18 cellular contexts compared by ENCODE assay signal in the genomic region with DNA sequence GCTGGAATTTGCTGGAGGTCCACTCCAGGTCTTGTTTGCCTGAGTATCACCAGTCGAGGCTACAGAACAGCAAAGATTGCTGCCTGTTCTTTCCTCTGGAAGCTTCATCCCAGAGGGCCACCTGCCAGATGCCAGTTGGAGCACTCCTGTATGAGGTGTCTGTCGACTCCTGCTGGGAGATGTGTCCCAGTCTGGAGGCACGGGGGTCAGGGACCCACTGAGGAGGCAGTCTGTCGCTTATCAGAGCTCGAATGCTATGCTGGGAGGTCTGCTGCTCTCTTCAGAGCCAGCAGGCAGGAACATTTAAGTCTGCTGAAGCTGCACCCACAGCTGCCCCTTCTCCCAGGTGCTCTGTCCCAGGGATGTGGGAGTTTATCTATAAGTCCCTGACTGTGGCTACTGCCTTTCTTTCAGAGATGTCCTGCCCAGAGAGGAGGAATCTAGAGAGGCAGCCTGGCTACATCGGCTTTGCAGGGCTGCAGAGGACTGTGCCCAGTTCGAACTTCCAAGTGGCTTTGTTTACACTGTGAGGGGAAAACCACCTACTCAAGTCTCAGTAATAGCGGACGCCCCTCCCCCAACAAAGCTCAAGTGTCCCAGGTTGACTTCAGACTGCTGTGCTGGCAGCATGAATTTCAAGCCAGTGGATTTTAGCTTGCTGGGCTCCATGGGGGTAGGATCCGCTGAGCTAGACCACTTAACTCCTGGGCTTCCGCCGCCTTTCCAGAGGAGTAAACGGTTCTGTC.
DNase-seq lines count a peak whose midpoint lies in the region; TF ChIP-seq lines count a peak whose summit lies in the region.
"Had no signal": no experiment of that assay in that cellular context is flagged by ENCODE, and none has a peak within 500 bp of the region (broad histone marks: within the 10 kb centered on the region; RNA-seq: fewer than 3 reads in every experiment).

No MANE protein-coding gene starts in this region.

- H3K4me3 ChIP-seq in HUES6 (ENCODE audit: low read depth, low read length) (peak overlapping the region; percentile 33; the same call in 1 of the 2 replicates), spleen (no peak overlapping the region)
- H3K4me3 ChIP-seq: uterus had no signal

- no peaks in the 10 kb centered on the region for H3K36me3 ChIP-seq in HUES6 (ENCODE audit: control insufficient read depth, insufficient read depth, low read length)
- H3K36me3 ChIP-seq in spleen = no peaks in the 10 kb centered on the region
- H3K36me3 ChIP-seq: uterus had no signal

- intact Hi-C loops in spleen (cut with DNase I; ENCODE audit: low total_unique reads) = no loop called here

- 34 to 50% (median 42%) methylated on average over 7 to 13 of the region's 13 CpGs for WGBS in spleen, 5 donors

- H3K27me3 ChIP-seq in HUES6 (ENCODE audit: control insufficient read depth, insufficient read depth, low read length) (no peaks in the 10 kb centered on the region), spleen (replicated peaks in 1 of 7) (no peaks in the 10 kb centered on the region)
- H3K27me3 ChIP-seq: uterus had no signal

- H3K9me3 ChIP-seq in HUES6 (ENCODE audit: control insufficient read depth, insufficient read depth, low read depth, low read length) (no peaks in the 10 kb centered on the region), spleen (peaks cover 0 to 15% (median 3%) of the 10 kb centered on the region in 8 donors)
- H3K9me3 ChIP-seq: uterus had no signal

- H3K27ac ChIP-seq in HUES6 (ENCODE audit: low read depth, low read length) = no peak overlapping the region
- H3K27ac ChIP-seq in spleen = no peak overlapping the region
- H3K27ac ChIP-seq: uterus had no signal

- H3K4me1 ChIP-seq in HUES6 (ENCODE audit: control insufficient read depth, insufficient read depth, low read length) = peaks cover 12% of the 10 kb centered on the region
- no peaks in the 10 kb centered on the region for H3K4me1 ChIP-seq in spleen
- H3K4me1 ChIP-seq: uterus had no signal

- TF ChIP-seq POLR2A in spleen (IDR thresholded peaks at IDR 0.05) = no peak

- peak overlapping the region; percentile 46 for H3K9ac ChIP-seq in HUES6 (ENCODE audit: low read length)

- DNase-seq in NCI-H69 (lab: John Stamatoyannopoulos, UW) (peak; percentile 55), left kidney (ENCODE audit: low read depth, low spot score) (peak; percentile 78), spleen (peak; percentile 56), NOMO-1 (lab: John Stamatoyannopoulos, UW; ENCODE audit: unreplicated experiment in 2 of 2) (no peak)
- no peak for DNase-seq in activated CD8-positive, alpha-beta memory T cell treated with anti-CD3 and anti-CD28 coated beads, Interleukin-2, amount 50 U/mL, for 48 hours
- DNase-seq in stimulated activated CD4-positive, alpha-beta T cell treated with anti-CD3 and anti-CD28 coated beads, Interleukin-12 subunit alpha, Interleukin-12 subunit beta, amount 100 ng/mL, for 4 hours = no peak
- DNase-seq: activated CD4-positive, alpha-beta T cell treated with anti-CD3 and anti-CD28 coated beads for 1 hour; activated T-cell treated with anti-CD3 and anti-CD28 coated beads, Interleukin-2, amount 50 U/mL, for 24 hours; CD4-positive, CD25-positive, alpha-beta regulatory T cell; DMS 273 treated with DMSO at 0.1 percent for 48 hours; GF-D8; NCI-H1092 treated with DMSO at 0.1 percent for 48 hours; NCI-H2029 treated with DMSO at 0.1 percent for 48 hours; OCI-M1; SHP77; stimulated activated CD4-positive, alpha-beta T cell treated with anti-CD3 and anti-CD28 coated beads, Interleukin-1b, Interleukin-23, amount 100 ng/mL, for 48 hours; uterus had no signal

- TF ChIP-seq CTCF in spleen (IDR thresholded peaks at IDR 0.05 in 8 of 11, conservative IDR thresholded peaks at IDR 0.05 in 3 of 11) = no peak

Comparison
In these comparisons a context has a peak if more than half of its experiments do, and no peak if none do; other contexts are left out.
1. DNase-seq: peak in NCI-H69 (single experiment), left kidney (single experiment) and spleen (single experiment); none in NOMO-1 (0 of 2), activated CD8-positive, alpha-beta memory T cell treated with anti-CD3 and anti-CD28 coated beads, Interleukin-2, amount 50 U/mL, for 48 hours (single experiment) and stimulated activated CD4-positive, alpha-beta T cell treated with anti-CD3 and anti-CD28 coated beads, Interleukin-12 subunit alpha, Interleukin-12 subunit beta, amount 100 ng/mL, for 4 hours (single experiment).